ENCODE assay signal across 8 cellular contexts in genomic region chr14:103058209-103059055, GRCh38. TPM values are rescaled to one million over a fixed set of nuclear protein-coding genes. Genes with fewer than 3 reads are reported as not detected.
A peak's percentile ranks its signal among the peaks of the same experiment; 100 is the strongest.
DNase-seq lines count a peak whose midpoint lies in the region; ATAC-seq and TF ChIP-seq lines count a peak whose summit lies in the region.

No MANE protein-coding gene starts in this region.

- no peak for ATAC-seq in stimulated activated effector memory CD8-positive, alpha-beta T cell treated with anti-CD3 and anti-CD28 coated beads, Interleukin-12 subunit alpha, Interleukin-12 subunit beta, amount 100 ng/mL, for 72 hours
- ATAC-seq in GM19467 (IDR thresholded peaks at IDR 0.05; ENCODE audit: unreplicated experiment) (no peak), HG02642 (IDR thresholded peaks at IDR 0.05; ENCODE audit: poor library complexity, unreplicated experiment) (no peak)

- no CpG with 5 or more reads among the region's 37 CpGs for WGBS in H9 (ENCODE audit: extremely low coverage, insufficient read length, low lambda C conversion rate)

- H3K23me2 ChIP-seq in H9 (ENCODE audit: insufficient read length, low read depth, low read length, poor library complexity, severe bottlenecking): peaks cover 10% of the 10 kb centered on the region

- H3K23ac ChIP-seq in H9 (ENCODE audit: insufficient read length, low read depth, low read length): no peak overlapping the region

- H3K36me3 ChIP-seq in iPS-20b (ENCODE audit: insufficient read depth, low read depth, low read length): 0 out of 2 replicates have a peak, but pooled peaks cover 3% of the 10 kb centered on the region

- peak overlapping the region in 2 of 3 experiments; percentile 7 to 53; a peak in 2 of 7 replicates for H3K27ac Mint-ChIP-seq in H9
- H3K27ac Mint-ChIP-seq in activated naive CD8-positive, alpha-beta T cell treated with anti-CD3 and anti-CD28 coated beads for 36 hours: no peak overlapping the region
- H3K27ac Mint-ChIP-seq in stimulated activated effector memory CD8-positive, alpha-beta T cell treated with anti-CD3 and anti-CD28 coated beads, Interleukin-12 subunit alpha, Interleukin-12 subunit beta, amount 100 ng/mL, for 72 hours: no peak overlapping the region

- peak overlapping the region; percentile 86 for H3K4me3 ChIP-seq in iPS-20b (ENCODE audit: low read length)

- H3K79me1 ChIP-seq in H9 (ENCODE audit: insufficient read depth, low read depth, low read length, poor library complexity, severe bottlenecking): peaks cover 9% of the 10 kb centered on the region

- H3K4me1 Mint-ChIP-seq in H9: peaks cover 22 to 33% of the 10 kb centered on the region in 2 experiments
- peaks cover 3% of the 10 kb centered on the region for H3K4me1 Mint-ChIP-seq in activated naive CD8-positive, alpha-beta T cell treated with anti-CD3 and anti-CD28 coated beads for 36 hours
- no peaks in the 10 kb centered on the region for H3K4me1 Mint-ChIP-seq in stimulated activated effector memory CD8-positive, alpha-beta T cell treated with anti-CD3 and anti-CD28 coated beads, Interleukin-12 subunit alpha, Interleukin-12 subunit beta, amount 100 ng/mL, for 72 hours

- DNase-seq in H9 (no peak), NCI-H510A treated with DMSO at 0.1 percent for 48 hours (lab: John Stamatoyannopoulos, UW) (no peak), NCI-H2029 treated with DMSO at 0.1 percent for 48 hours (lab: John Stamatoyannopoulos, UW) (no peak)
- no peak for DNase-seq in activated naive CD8-positive, alpha-beta T cell treated with anti-CD3 and anti-CD28 coated beads for 36 hours
- no peak for DNase-seq in stimulated activated effector memory CD8-positive, alpha-beta T cell treated with anti-CD3 and anti-CD28 coated beads, Interleukin-12 subunit alpha, Interleukin-12 subunit beta, amount 100 ng/mL, for 72 hours (ENCODE audit: low spot score in 2 of 2)

- no peak overlapping the region for H2BK12ac ChIP-seq in H9 (ENCODE audit: insufficient read length, low read depth, low read length)

- H4K5ac ChIP-seq in H9 (ENCODE audit: insufficient read length, low read depth, low read length): no peak overlapping the region

- peak overlapping the region; percentile 78 to 88 for H3K4me3 Mint-ChIP-seq in H9
- peak overlapping the region; percentile 44 for H3K4me3 Mint-ChIP-seq in activated naive CD8-positive, alpha-beta T cell treated with anti-CD3 and anti-CD28 coated beads for 36 hours
- H3K4me3 Mint-ChIP-seq in stimulated activated effector memory CD8-positive, alpha-beta T cell treated with anti-CD3 and anti-CD28 coated beads, Interleukin-12 subunit alpha, Interleukin-12 subunit beta, amount 100 ng/mL, for 72 hours: peak overlapping the region; percentile 22

- no peak overlapping the region for H3K18ac ChIP-seq in H9 (ENCODE audit: insufficient read length, low read depth, low read length)

- H4K91ac ChIP-seq in H9 (ENCODE audit: insufficient read length, low read depth, low read length): no peak overlapping the region

- no peaks in the 10 kb centered on the region for H4K20me1 ChIP-seq in H9 (ENCODE audit: control insufficient read depth, insufficient read depth, insufficient read length)

- H3K4me2 ChIP-seq in H9 (ENCODE audit: insufficient read depth, insufficient read length, low read length): peak overlapping the region; percentile 92

- no peaks in the 10 kb centered on the region for H3K27me3 Mint-ChIP-seq in H9 (ENCODE audit: low read depth)
- peaks cover 47% of the 10 kb centered on the region for H3K27me3 Mint-ChIP-seq in activated naive CD8-positive, alpha-beta T cell treated with anti-CD3 and anti-CD28 coated beads for 36 hours

- H2BK120ac ChIP-seq in H9 (ENCODE audit: low read depth, low read length, poor library complexity, severe bottlenecking): no peak overlapping the region

- no peak overlapping the region for H3K56ac ChIP-seq in H9 (ENCODE audit: insufficient read length, low read depth, low read length)

- H3T11ph ChIP-seq in H9 (ENCODE audit: low read length): no peak overlapping the region

- H3K27me3 ChIP-seq in H9 (ENCODE audit: insufficient read depth, low read length) (no peaks in the 10 kb centered on the region), iPS-20b (ENCODE audit: insufficient read depth, low read length) (no peaks in the 10 kb centered on the region)

- peaks cover 18% of the 10 kb centered on the region; the same call in 1 of the 2 replicates for H3K79me2 ChIP-seq in H9 (ENCODE audit: insufficient read depth, low read length)

- H2AFZ ChIP-seq in H9 (ENCODE audit: low read length): no peak overlapping the region

- H3K14ac ChIP-seq in H9 (ENCODE audit: insufficient read depth, low read length): no peak overlapping the region; the same call in 1 of the 2 replicates

- no peaks in the 10 kb centered on the region for H3K9me3 ChIP-seq in H9 (ENCODE audit: control insufficient read depth, low read depth, low read length)
- H3K9me3 ChIP-seq in iPS-20b (ENCODE audit: insufficient read depth, low read depth, low read length): no peaks in the 10 kb centered on the region

- no peak overlapping the region for H3K4ac ChIP-seq in H9 (ENCODE audit: low read depth, low read length)

- H2BK5ac ChIP-seq in H9 (ENCODE audit: insufficient read length, low read length): no peak overlapping the region

- no peak overlapping the region for H2BK20ac ChIP-seq in H9 (ENCODE audit: low read depth, low read length, poor library complexity, severe bottlenecking)

- H3K27ac ChIP-seq in H9 (ENCODE audit: insufficient read length, low read depth, low read length) (no peak overlapping the region), iPS-20b (ENCODE audit: low read length) (no peak overlapping the region)

- no peak overlapping the region for H4K8ac ChIP-seq in H9 (replicated peaks; ENCODE audit: insufficient read length, low read depth, low read length)

- no peak overlapping the region for H2AK5ac ChIP-seq in H9 (ENCODE audit: insufficient read length, low read length)

- no peaks in the 10 kb centered on the region; a peak in 1 of 5 replicates for H3K9me3 Mint-ChIP-seq in H9
- no peaks in the 10 kb centered on the region for H3K9me3 Mint-ChIP-seq in activated naive CD8-positive, alpha-beta T cell treated with anti-CD3 and anti-CD28 coated beads for 36 hours
- H3K9me3 Mint-ChIP-seq in stimulated activated effector memory CD8-positive, alpha-beta T cell treated with anti-CD3 and anti-CD28 coated beads, Interleukin-12 subunit alpha, Interleukin-12 subunit beta, amount 100 ng/mL, for 72 hours: no peaks in the 10 kb centered on the region

- no peak for TF ChIP-seq CTCF in H9 (conservative IDR thresholded peaks at IDR 0.05)

- H3K4me1 ChIP-seq in H9 (ENCODE audit: insufficient read depth, low read length): no peaks in the 10 kb centered on the region; the same call in 1 of the 2 replicates
- H3K4me1 ChIP-seq in iPS-20b (ENCODE audit: insufficient read depth, low read length): no peaks in the 10 kb centered on the region; the same call in none of the 2 replicates

- H3K9ac ChIP-seq in H9 (ENCODE audit: extremely low read depth, insufficient read length, low read length) (peak overlapping the region; percentile 30), iPS-20b (ENCODE audit: low read depth, low read length) (peak overlapping the region; percentile 66)

- peaks cover 0 to 8% (median 4%) of the 10 kb centered on the region in 3 experiments; a peak in 3 of 7 replicates for H3K36me3 Mint-ChIP-seq in H9 (ENCODE audit: insufficient read depth in 1 of 3, low read depth in 3 of 3)
- H3K36me3 Mint-ChIP-seq in activated naive CD8-positive, alpha-beta T cell treated with anti-CD3 and anti-CD28 coated beads for 36 hours: no peaks in the 10 kb centered on the region
- no peaks in the 10 kb centered on the region for H3K36me3 Mint-ChIP-seq in stimulated activated effector memory CD8-positive, alpha-beta T cell treated with anti-CD3 and anti-CD28 coated beads, Interleukin-12 subunit alpha, Interleukin-12 subunit beta, amount 100 ng/mL, for 72 hours

- no peak overlapping the region for H2BK15ac ChIP-seq in H9 (ENCODE audit: low read depth, low read length)

RNA-seq across cellular contexts. Expression of gene CDC42BPB, which starts 1.1 kb away (rescaled TPM):
- 97.3 and 103 TPM in 2 replicates for total RNA-seq in H9 (2021)
- 1 to 10 TPM; 2.0 to 2.5 TPM for total RNA-seq in activated naive CD8-positive, alpha-beta T cell treated with anti-CD3 and anti-CD28 coated beads for 36 hours

RNA-seq across cellular contexts. Expression of gene LBHD2, which starts 25.6 kb away (rescaled TPM):
- not detected in 2 replicates for total RNA-seq in H9 (2021)
- total RNA-seq in activated naive CD8-positive, alpha-beta T cell treated with anti-CD3 and anti-CD28 coated beads for 36 hours: not detected

RNA-seq across cellular contexts. Expression of gene EXOC3L4, which starts 36.1 kb away (rescaled TPM):
- total RNA-seq in H9 (2021): 0.39 and 0.42 TPM in 2 replicates
- not detected for total RNA-seq in activated naive CD8-positive, alpha-beta T cell treated with anti-CD3 and anti-CD28 coated beads for 36 hours

Comparison
In these comparisons a context has a peak if more than half of its experiments do, and no peak if none do; other contexts are left out.
1. H3K27ac Mint-ChIP-seq: peak in H9 (2 of 3); none in activated naive CD8-positive, alpha-beta T cell treated with anti-CD3 and anti-CD28 coated beads for 36 hours (single experiment) and stimulated activated effector memory CD8-positive, alpha-beta T cell treated with anti-CD3 and anti-CD28 coated beads, Interleukin-12 subunit alpha, Interleukin-12 subunit beta, amount 100 ng/mL, for 72 hours (single experiment).
2. H3K4me3 Mint-ChIP-seq: peak in every context shown above with its lines; median percentile 83 in H9; 44 in activated naive CD8-positive, alpha-beta T cell treated with anti-CD3 and anti-CD28 coated beads for 36 hours; 22 in stimulated activated effector memory CD8-positive, alpha-beta T cell treated with anti-CD3 and anti-CD28 coated beads, Interleukin-12 subunit alpha, Interleukin-12 subunit beta, amount 100 ng/mL, for 72 hours.
3. RNA of gene CDC42BPB, which starts 1.1 kb away (total RNA-seq): 97.3 to 103 TPM in H9; 2.0 to 2.5 TPM in activated naive CD8-positive, alpha-beta T cell treated with anti-CD3 and anti-CD28 coated beads for 36 hours; every median in the first group is over 10 times any median in the second.